In genomic region chr17:38584350-38584925, GRCh38 we compare ENCODE assay signal across 7 cellular contexts. TPM values are rescaled to one million over a fixed set of nuclear protein-coding genes. Genes with fewer than 3 reads are reported as not detected.
DNase-seq lines count a peak whose midpoint lies in the region; ATAC-seq, FAIRE-seq and TF ChIP-seq lines count a peak whose summit lies in the region.

No MANE protein-coding gene starts in this region.

- no peak overlapping the region for H3K4me3 ChIP-seq in GM12865 (ENCODE audit: low read depth, low read length)
- H3K4me3 ChIP-seq in keratinocyte (ENCODE audit: control insufficient read depth in 2 of 3, extremely low read depth in 1 of 3, insufficient read depth in 2 of 3, low read depth in 1 of 3, low read length in 3 of 3): peak overlapping the region in 1 of 3 experiments; percentile 37

- no peak overlapping the region for H3K27ac ChIP-seq in keratinocyte (ENCODE audit: control insufficient read depth, insufficient read depth, low read length)

- no peaks in the 10 kb centered on the region for H3K9me3 Mint-ChIP-seq in MCF 10A (ENCODE audit: unreplicated experiment)

- H3K27me3 Mint-ChIP-seq in MCF 10A (ENCODE audit: insufficient read depth, unreplicated experiment): no peaks in the 10 kb centered on the region

- peak overlapping the region; percentile 26 for H3K4me3 Mint-ChIP-seq in MCF 10A (ENCODE audit: unreplicated experiment)

- H3K27ac Mint-ChIP-seq in MCF 10A (ENCODE audit: low read depth, unreplicated experiment): no peak overlapping the region

- DNase-seq in GM12865 (ENCODE audit: low read depth) (peak; percentile 68), NCI-H1092 treated with DMSO at 0.1 percent for 48 hours (lab: John Stamatoyannopoulos, UW) (peak; percentile 57), UCSD-AML1 (lab: John Stamatoyannopoulos, UW; ENCODE audit: unreplicated experiment) (peak; percentile 68), MCF 10A (ENCODE audit: unreplicated experiment) (peak; percentile 76), keratinocyte (ENCODE audit: low read depth, low spot score) (no peak)
- peak; percentile 57 for DNase-seq in stimulated activated CD4-positive, alpha-beta T cell treated with anti-CD3 and anti-CD28 coated beads, Interleukin-1b, Interleukin-23, amount 100 ng/mL, for 48 hours

- CTCF ChIA-PET in MCF 10A (lab: Yijun Ruan, JAX): interaction anchor here (0.5 to 7.0 kb wide), 20 partner anchors 9 to 1024 kb away, joined by 3 to 86 read pairs (median 3); no protein-coding TSS in a partner anchor

- H3K4me1 Mint-ChIP-seq in MCF 10A (ENCODE audit: insufficient read depth, unreplicated experiment): peaks cover 13% of the 10 kb centered on the region

- BruUV-seq in MCF 10A (replicated peaks; lab: Mats Ljungman, UMichigan): no TSS peak

- peak overlapping the region; percentile 56 for H3K4me2 ChIP-seq in keratinocyte (ENCODE audit: control insufficient read depth, extremely low read depth, insufficient read depth, low read depth, low read length)

- intact Hi-C loops in MCF 10A (cut with micrococcal nuclease): loop anchor here (1.0 to 5.0 kb wide), 5 partner anchors 26 to 162 kb away; no protein-coding TSS in a partner anchor

- TF ChIP-seq CTCF in GM12865 (IDR thresholded peaks at IDR 0.05; ENCODE audit: insufficient read depth, low read depth, low read length, missing control alignments) (peak; percentile 91), MCF 10A (IDR thresholded peaks at IDR 0.05; ENCODE audit: unreplicated experiment) (peak; percentile 96), keratinocyte (optimal IDR thresholded peaks at IDR 0.05 in 1 of 3, IDR thresholded peaks at IDR 0.05 in 1 of 3, conservative IDR thresholded peaks at IDR 0.05 in 1 of 3; ENCODE audit: extremely low read depth in 1 of 3, insufficient read depth in 2 of 3, low read length in 3 of 3) (peak; percentile 94 to 97 (median 95))

- ATAC-seq in GM21528 (IDR thresholded peaks at IDR 0.05; ENCODE audit: low FRiP score, unreplicated experiment): no peak

- H3K36me3 Mint-ChIP-seq in MCF 10A (ENCODE audit: insufficient read depth, unreplicated experiment): peaks cover 6% of the 10 kb centered on the region

- H3K27me3 ChIP-seq in keratinocyte (ENCODE audit: control insufficient read depth, extremely low read depth, insufficient read depth, low read length): peaks cover 57% of the 10 kb centered on the region

- FAIRE-seq in keratinocyte (lab: Jason Lieb, UNC): no peak

- POLR2A ChIA-PET in MCF 10A (lab: Yijun Ruan, JAX): interaction anchor here (0.6 to 2.0 kb wide), 3 partner anchors 26 to 209 kb away, joined by 3 to 62 read pairs (median 5); no protein-coding TSS in a partner anchor

- dilution Hi-C loops in keratinocyte (cut with MboI; ENCODE audit: extremely low pct_ligation_motif_present, low sequenced_read_pairs): no loop called here

- H3K9me1 ChIP-seq in keratinocyte (ENCODE audit: control insufficient read depth, extremely low read depth, insufficient read depth, low read length): no peaks in the 10 kb centered on the region

- no peak overlapping the region for H2AFZ ChIP-seq in keratinocyte (ENCODE audit: control insufficient read depth, low read length)

- H3K36me3 ChIP-seq in keratinocyte (ENCODE audit: control insufficient read depth in 2 of 2, extremely low read depth in 1 of 2, insufficient read depth in 2 of 2, low read length in 2 of 2): no peaks in the 10 kb centered on the region

- no peaks in the 10 kb centered on the region for H4K20me1 ChIP-seq in keratinocyte (ENCODE audit: control insufficient read depth, extremely low read depth, insufficient read depth, low read length)

- H3K9ac ChIP-seq in keratinocyte (ENCODE audit: control insufficient read depth, extremely low read depth, insufficient read depth, low read length): no peak overlapping the region

- H3K4me1 ChIP-seq in keratinocyte (ENCODE audit: control insufficient read depth, extremely low read depth, insufficient read depth, low read length): peaks cover 16% of the 10 kb centered on the region

- no peaks in the 10 kb centered on the region for H3K79me2 ChIP-seq in keratinocyte (ENCODE audit: control insufficient read depth, insufficient read depth, low read length)

- no peaks in the 10 kb centered on the region for H3K9me3 ChIP-seq in keratinocyte (ENCODE audit: control insufficient read depth, low read depth, low read length)

RNA-seq across cellular contexts. Expression of gene SRCIN1, which starts 21.3 kb away (rescaled TPM):
- total RNA-seq in MCF 10A (2022): 5.7 and 8.6 TPM in 2 replicates
- 0.31 to 0.41 TPM (median 0.37 TPM) in 3 replicates for polyA plus RNA-seq in keratinocyte
- polyA plus RNA-seq in keratinocyte (2011; ENCODE audit: low read depth): 0.56 TPM
- polyA plus RNA-seq in keratinocyte (2011; cell fraction: cytosol; rRNA removed): 0.15 and 0.23 TPM in 2 replicates
- 2.5 and 4.5 TPM in 2 replicates for polyA plus RNA-seq in keratinocyte (2011; cell fraction: nucleus; rRNA removed)
- 0.75 and 0.77 TPM in 2 replicates for polyA plus RNA-seq in keratinocyte (2012; ENCODE audit: low replicate concordance)
- polyA minus RNA-seq in keratinocyte: 0.10 to 0.33 TPM (median 0.16 TPM) in 3 replicates
- 1.3 TPM for polyA minus RNA-seq in keratinocyte (2011; cell fraction: cytosol; rRNA and poly(A)+ RNA removed)
- polyA minus RNA-seq in keratinocyte (2011; cell fraction: nucleus; rRNA and poly(A)+ RNA removed): 0.23 and 0.95 TPM in 2 replicates
